In the genomic region with DNA sequence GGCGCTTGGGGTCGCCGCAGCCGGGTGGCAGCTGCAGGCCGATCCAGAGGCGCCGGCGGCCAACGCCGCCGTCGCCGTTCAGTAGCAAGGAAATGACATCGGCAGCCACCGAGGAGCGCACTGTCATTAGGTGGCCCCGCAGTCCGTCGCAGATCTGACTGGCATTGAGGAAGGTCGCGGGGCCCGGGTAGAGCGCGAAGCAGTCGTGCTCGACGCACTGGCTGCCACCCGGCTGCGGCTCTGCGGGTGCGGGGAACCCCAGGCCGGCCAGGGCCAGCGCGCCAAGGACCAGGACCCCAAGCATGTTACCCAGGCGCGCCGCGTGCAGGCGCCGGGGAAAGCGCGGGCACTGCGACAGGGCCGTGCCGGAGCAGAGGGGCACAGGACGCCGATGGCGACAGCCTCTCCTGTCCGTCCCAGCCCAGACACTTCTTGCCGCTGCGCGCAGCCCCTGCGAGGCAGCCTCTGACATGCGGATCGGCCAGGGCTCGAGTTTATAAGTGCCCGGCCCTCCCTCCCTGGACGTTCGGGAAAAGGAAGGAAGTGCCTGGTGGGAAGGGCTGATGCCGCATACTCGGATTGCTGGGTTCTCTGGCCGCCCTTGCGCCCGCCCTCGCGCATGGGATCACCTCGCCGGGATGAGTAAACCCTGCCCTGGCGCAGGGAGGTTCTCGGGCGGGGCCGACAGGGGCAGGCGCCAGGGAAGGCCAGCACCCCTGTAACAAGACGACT, we compare ENCODE assay signal across 8 cellular contexts. TPM values are rescaled to one million over a fixed set of nuclear protein-coding genes. Genes with fewer than 3 reads are reported as not detected.
A peak's percentile ranks its signal among the peaks of the same experiment; 100 is the strongest.
DNase-seq lines count a peak whose midpoint lies in the region; ATAC-seq and TF ChIP-seq lines count a peak whose summit lies in the region.

A gene with protein sequence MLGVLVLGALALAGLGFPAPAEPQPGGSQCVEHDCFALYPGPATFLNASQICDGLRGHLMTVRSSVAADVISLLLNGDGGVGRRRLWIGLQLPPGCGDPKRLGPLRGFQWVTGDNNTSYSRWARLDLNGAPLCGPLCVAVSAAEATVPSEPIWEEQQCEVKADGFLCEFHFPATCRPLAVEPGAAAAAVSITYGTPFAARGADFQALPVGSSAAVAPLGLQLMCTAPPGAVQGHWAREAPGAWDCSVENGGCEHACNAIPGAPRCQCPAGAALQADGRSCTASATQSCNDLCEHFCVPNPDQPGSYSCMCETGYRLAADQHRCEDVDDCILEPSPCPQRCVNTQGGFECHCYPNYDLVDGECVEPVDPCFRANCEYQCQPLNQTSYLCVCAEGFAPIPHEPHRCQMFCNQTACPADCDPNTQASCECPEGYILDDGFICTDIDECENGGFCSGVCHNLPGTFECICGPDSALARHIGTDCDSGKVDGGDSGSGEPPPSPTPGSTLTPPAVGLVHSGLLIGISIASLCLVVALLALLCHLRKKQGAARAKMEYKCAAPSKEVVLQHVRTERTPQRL (minus strand): TSS at position 472 of the 732 bp plus-strand sequence. CDS start 168 bp downstream, at position 304.

- TF ChIP-seq CTCF in brain microvascular endothelial cell (IDR thresholded peaks at IDR 0.05; ENCODE audit: low read depth, low read length, missing control alignments): no peak

- ATAC-seq in HG02970 (IDR thresholded peaks at IDR 0.05; ENCODE audit: low FRiP score, unreplicated experiment): no peak

- H3K9ac ChIP-seq in iPS-20b (ENCODE audit: low read depth, low read length) (no peak within 1 kb of the TSS), skeletal muscle tissue (ENCODE audit: low read depth in 1 of 3, low read length in 3 of 3) (peak within 1 kb of the TSS; percentile 91 to 99 (median 98))

- in situ Hi-C loops in brain microvascular endothelial cell (cut with HindIII; ENCODE audit: low pct_ligation_motif_present, low sequenced_read_pairs): no loop called here

- DNase-seq in AG20443 (ENCODE audit: low spot score): peak; percentile 64
- peak; percentile 82 for DNase-seq in MV-4-11 (lab: John Stamatoyannopoulos, UW)
- peak; percentile 44 for DNase-seq in brain microvascular endothelial cell
- DNase-seq in activated effector memory CD4-positive, alpha-beta T cell treated with anti-CD3 and anti-CD28 coated beads, Interleukin-2, amount 50 U/mL, for 16 hours: no peak
- DNase-seq in SHP77 treated with DMSO at 0.1 percent for 48 hours (lab: John Stamatoyannopoulos, UW): no peak

- H3K27ac ChIP-seq in brain microvascular endothelial cell (peak within 1 kb of the TSS; percentile 38), iPS-20b (ENCODE audit: low read length) (no peak within 1 kb of the TSS), skeletal muscle tissue (ENCODE audit: low read depth, low read length) (peak within 1 kb of the TSS; percentile 94)

- H3K9me3 ChIP-seq in iPS-20b (ENCODE audit: insufficient read depth, low read depth, low read length): no peaks in the 10 kb centered on the region
- H3K9me3 ChIP-seq in skeletal muscle tissue (ENCODE audit: control insufficient read depth in 3 of 3, low read length in 3 of 3): no peaks in the 10 kb centered on the region

- no peaks in the 10 kb centered on the region for H3K27me3 ChIP-seq in brain microvascular endothelial cell (replicated peaks)
- peaks cover 97% of the 10 kb centered on the region for H3K27me3 ChIP-seq in iPS-20b (ENCODE audit: insufficient read depth, low read length)
- H3K27me3 ChIP-seq in skeletal muscle tissue (ENCODE audit: control insufficient read depth in 3 of 3, insufficient read depth in 3 of 3, low read length in 3 of 3): no peaks in the 10 kb centered on the region

- no peaks in the 10 kb centered on the region for H3K36me3 ChIP-seq in brain microvascular endothelial cell (replicated peaks)
- H3K36me3 ChIP-seq in iPS-20b (ENCODE audit: insufficient read depth, low read depth, low read length): no peaks in the 10 kb centered on the region
- peaks cover 0 to 4% (median 0%) of the 10 kb centered on the region in 3 donors for H3K36me3 ChIP-seq in skeletal muscle tissue (ENCODE audit: control insufficient read depth in 3 of 3, insufficient read depth in 3 of 3, low read length in 3 of 3)

- H3K4me1 ChIP-seq in iPS-20b (ENCODE audit: insufficient read depth, low read length): peaks cover 4% of the 10 kb centered on the region; the same call in 1 of the 2 replicates
- H3K4me1 ChIP-seq in skeletal muscle tissue (ENCODE audit: control insufficient read depth in 3 of 3, insufficient read depth in 3 of 3, low read length in 3 of 3): peaks cover 49 to 70% (median 61%) of the 10 kb centered on the region in 3 donors

- H3K4me3 ChIP-seq in brain microvascular endothelial cell (ENCODE audit: low read depth, low read length): peak within 1 kb of the TSS; percentile 65
- H3K4me3 ChIP-seq in iPS-20b (ENCODE audit: low read length): peak within 1 kb of the TSS; percentile 76
- peak within 1 kb of the TSS; percentile 77 to 93 (median 86) for H3K4me3 ChIP-seq in skeletal muscle tissue (ENCODE audit: low read length in 3 of 3)

RNA-seq across cellular contexts. Expression of the gene that starts here (rescaled TPM):
- 6.8 TPM for total RNA-seq in skeletal muscle tissue

Comparison
In these comparisons a context has a peak if more than half of its experiments do, and no peak if none do; other contexts are left out.
1. DNase-seq: peak in AG20443 (single experiment), MV-4-11 (single experiment) and brain microvascular endothelial cell (single experiment); none in activated effector memory CD4-positive, alpha-beta T cell treated with anti-CD3 and anti-CD28 coated beads, Interleukin-2, amount 50 U/mL, for 16 hours (single experiment) and SHP77 treated with DMSO at 0.1 percent for 48 hours (single experiment).
2. Peak in every context shown above with its lines, with median percentiles within 50 percentile points of each other: H3K4me3 ChIP-seq.